9 cellular contexts compared by ENCODE assay signal in the genomic region with DNA sequence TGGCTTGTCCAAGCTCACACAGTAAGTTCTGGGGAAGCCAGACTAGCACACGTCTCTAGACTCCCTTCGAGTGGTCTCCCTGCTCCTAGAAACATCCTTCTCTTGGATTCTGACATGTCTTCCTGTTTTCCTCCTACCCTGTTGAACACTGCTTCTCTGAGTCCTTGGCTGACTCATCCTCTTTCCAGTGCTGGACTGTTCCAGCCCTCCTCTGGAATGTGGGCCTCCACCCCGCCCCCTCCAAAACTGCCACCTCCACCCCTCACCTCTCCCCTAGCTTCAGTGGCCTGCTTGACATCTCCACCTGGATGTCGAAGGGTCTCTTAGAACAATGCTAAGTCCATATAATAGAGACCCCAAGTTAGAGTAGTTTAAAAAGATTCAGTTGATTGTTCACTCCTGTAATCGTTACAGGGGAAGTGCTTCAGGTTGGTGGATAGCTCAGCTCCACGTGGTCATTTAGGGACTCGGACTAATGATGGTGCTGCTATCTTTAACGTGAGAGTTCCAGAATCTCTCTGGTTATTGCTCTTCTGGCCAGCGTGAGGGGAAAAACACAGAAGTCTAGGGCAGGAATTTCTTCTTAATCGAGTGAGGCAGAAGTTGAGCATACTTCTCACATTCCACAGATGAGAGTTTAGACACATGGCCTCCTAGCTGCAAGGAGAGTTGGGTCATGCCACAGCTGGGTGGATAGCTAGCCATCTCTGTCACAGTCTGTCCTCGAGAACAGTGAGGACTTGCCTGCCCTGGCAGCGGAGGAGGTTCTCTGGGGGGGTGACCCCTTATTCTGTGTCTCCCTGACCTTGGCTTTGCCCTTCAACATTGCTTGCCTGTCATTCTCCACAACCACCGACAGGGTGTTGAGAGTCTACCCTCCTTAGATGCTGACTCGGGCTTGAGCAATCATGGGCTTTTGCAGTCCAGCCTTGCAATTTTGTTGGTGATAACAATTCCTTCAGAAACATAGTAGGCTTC. TPM values are rescaled to one million over a fixed set of nuclear protein-coding genes. Genes with fewer than 3 reads are reported as not detected.
A peak's percentile ranks its signal among the peaks of the same experiment; 100 is the strongest.
DNase-seq lines count a peak whose midpoint lies in the region; ATAC-seq and TF ChIP-seq lines count a peak whose summit lies in the region.
"Had no signal": no experiment of that assay in that cellular context is flagged by ENCODE, and none has a peak within 500 bp of the region (broad histone marks: within the 10 kb centered on the region; RNA-seq: fewer than 3 reads in every experiment).

No MANE protein-coding gene starts in this region.

- TF ChIP-seq CTCF in ascending aorta (IDR thresholded peaks at IDR 0.05) (peak in 2 of 3 experiments; percentile 10 to 11), upper lobe of right lung (IDR thresholded peaks at IDR 0.05) (peak; percentile 23), left ventricle myocardium inferior (IDR thresholded peaks at IDR 0.05; ENCODE audit: borderline replicate concordance) (no peak)

- H3K4me3 ChIP-seq in ascending aorta, result no peak overlapping the region
- no peak overlapping the region for H3K4me3 ChIP-seq in upper lobe of right lung
- no peak overlapping the region for H3K4me3 ChIP-seq in left ventricle myocardium inferior
- H3K4me3 ChIP-seq: psoas muscle had no signal

- H3K27me3 ChIP-seq in ascending aorta (no peaks in the 10 kb centered on the region), upper lobe of right lung (no peaks in the 10 kb centered on the region), left ventricle myocardium inferior (ENCODE audit: low read depth) (peaks cover 23% of the 10 kb centered on the region)

- H3K36me3 ChIP-seq in ascending aorta (no peaks in the 10 kb centered on the region), upper lobe of right lung (no peaks in the 10 kb centered on the region), left ventricle myocardium inferior (no peaks in the 10 kb centered on the region)

- intact Hi-C loops in ascending aorta (cut with DNase I), result no loop called here
- intact Hi-C loops in upper lobe of right lung (cut with DNase I), result no loop called here
- intact Hi-C loops in left ventricle myocardium inferior (cut with micrococcal nuclease), result no loop called here

- no peaks in the 10 kb centered on the region for H3K9me3 ChIP-seq in ascending aorta
- H3K9me3 ChIP-seq in upper lobe of right lung, result no peaks in the 10 kb centered on the region
- H3K9me3 ChIP-seq in left ventricle myocardium inferior (replicated peaks), result no peaks in the 10 kb centered on the region
- H3K9me3 ChIP-seq: psoas muscle had no signal

- DNase-seq in SIG-M5 treated with dmso at 0.1 percent for 504 hours (lab: John Stamatoyannopoulos, UW; ENCODE audit: unreplicated experiment) (peak; percentile 25), SIG-M5 (lab: John Stamatoyannopoulos, UW) (no peak), ascending aorta (ENCODE audit: low spot score in 2 of 2) (no peak), kidney glomerular epithelial cell (lab: John Stamatoyannopoulos, UW) (peak; percentile 38), upper lobe of right lung (no peak), T-helper 1 cell (no peak), left ventricle myocardium inferior (no peak)
- DNase-seq: psoas muscle had no signal

- peak overlapping the region; percentile 81 to 82 for H3K27ac ChIP-seq in ascending aorta
- H3K27ac ChIP-seq in upper lobe of right lung, result peak overlapping the region; percentile 68
- H3K27ac ChIP-seq in left ventricle myocardium inferior (replicated peaks), result no peak overlapping the region
- H3K27ac ChIP-seq: psoas muscle had no signal

- peak; percentile 32 for ATAC-seq in upper lobe of right lung
- no peak for ATAC-seq in GM19328 (IDR thresholded peaks at IDR 0.05; ENCODE audit: unreplicated experiment)
- ATAC-seq: psoas muscle had no signal

- H3K4me1 ChIP-seq in ascending aorta, result peaks cover 0 to 36% of the 10 kb centered on the region in 2 donors
- H3K4me1 ChIP-seq in upper lobe of right lung, result peaks cover 16% of the 10 kb centered on the region
- peaks cover under 1% of the 10 kb centered on the region for H3K4me1 ChIP-seq in left ventricle myocardium inferior

RNA-seq across cellular contexts. Expression of gene C11orf96, which starts 4.7 kb away (rescaled TPM):
- total RNA-seq in ascending aorta, result 2,116 TPM
- 139 TPM for total RNA-seq in upper lobe of right lung
- 20.1 TPM for total RNA-seq in left ventricle myocardium inferior

RNA-seq across cellular contexts. Expression of gene ALKBH3, which starts 57.1 kb away (rescaled TPM):
- total RNA-seq in ascending aorta (19.1 TPM), upper lobe of right lung (27.7 TPM), left ventricle myocardium inferior (18.1 TPM)

Comparison
In these comparisons a context has a peak if more than half of its experiments do, and no peak if none do; other contexts are left out.
1. DNase-seq: peak in SIG-M5 treated with dmso at 0.1 percent for 504 hours (single experiment) and kidney glomerular epithelial cell (single experiment); none in SIG-M5 (single experiment), ascending aorta (0 of 2), upper lobe of right lung (single experiment), T-helper 1 cell (0 of 5) and left ventricle myocardium inferior (single experiment).
2. RNA of gene C11orf96, which starts 4.7 kb away (total RNA-seq): 2,116 TPM in ascending aorta (single experiment); 139 TPM in upper lobe of right lung (single experiment) and 20.1 TPM in left ventricle myocardium inferior (single experiment); every median in the first group is over 10 times any median in the second.